ENCODE assay signal across 15 cellular contexts in genomic region chr4:150004481-150004880, GRCh38.
A peak's percentile ranks its signal among the peaks of the same experiment; 100 is the strongest.
DNase-seq lines count a peak whose midpoint lies in the region; ATAC-seq and TF ChIP-seq lines count a peak whose summit lies in the region.
"Had no signal": no experiment of that assay in that cellular context is flagged by ENCODE, and none has a peak within 500 bp of the region (broad histone marks: within the 10 kb centered on the region; RNA-seq: fewer than 3 reads in every experiment).

No MANE protein-coding gene starts in this region.

- no peak overlapping the region for H3K27ac ChIP-seq in right cardiac atrium (ENCODE audit: low read length)
- no peak overlapping the region for H3K27ac ChIP-seq in A673 (ENCODE audit: low read depth, low read length, poor library complexity, severe bottlenecking)

- intact Hi-C loops in right cardiac atrium (cut with DNase I) (loop anchor here in 2 of 4 donors (5.0 to 10.0 kb wide), 2 partner anchors 223 to 240 kb away; no protein-coding TSS in a partner anchor), A673 (cut with micrococcal nuclease; ENCODE audit: unreplicated experiment) (no loop called here)

- no peaks in the 10 kb centered on the region for H3K36me3 ChIP-seq in A673 (ENCODE audit: insufficient read depth, low read length, poor library complexity, severe bottlenecking)
- H3K36me3 ChIP-seq: Peyer's patch had no signal

- peaks cover 77% of the 10 kb centered on the region for H3K4me1 Mint-ChIP-seq in chondrocyte (ENCODE audit: low read depth)
- H3K4me1 Mint-ChIP-seq: CD14-positive monocyte, memory B cell had no signal

- H3K27ac Mint-ChIP-seq in chondrocyte (ENCODE audit: unreplicated experiment) = peak overlapping the region; percentile 94
- H3K27ac Mint-ChIP-seq: activated CD8-positive, alpha-beta T cell treated with anti-CD3 and anti-CD28 coated beads, Interleukin-2, amount 10 ng/mL, durations not matched to agents 7 days and 5 days; activated naive CD4-positive, alpha-beta T cell treated with anti-CD3 and anti-CD28 coated beads for 36 hours; CD14-positive monocyte; memory B cell had no signal

- no peak overlapping the region for H3K4me3 Mint-ChIP-seq in chondrocyte (ENCODE audit: unreplicated experiment)
- H3K4me3 Mint-ChIP-seq: activated CD8-positive, alpha-beta T cell treated with anti-CD3 and anti-CD28 coated beads, Interleukin-2, amount 10 ng/mL, durations not matched to agents 7 days and 5 days; activated naive CD4-positive, alpha-beta T cell treated with anti-CD3 and anti-CD28 coated beads for 36 hours; CD14-positive monocyte; memory B cell had no signal

- WGBS in right cardiac atrium = 14% methylated on average over 1 of the region's 1 CpG

- TF ChIP-seq CTCF in chondrocyte (IDR thresholded peaks at IDR 0.05) (no peak), A673 (conservative IDR thresholded peaks at IDR 0.05; ENCODE audit: low read depth, low read length) (no peak)

- no TSS peak for BruUV-seq in A673 (replicated peaks; lab: Mats Ljungman, UMichigan)

- H3K36me3 Mint-ChIP-seq in chondrocyte (ENCODE audit: low read depth) = no peaks in the 10 kb centered on the region
- H3K36me3 Mint-ChIP-seq: CD14-positive monocyte, memory B cell had no signal

- H3K9me3 ChIP-seq in right cardiac atrium (ENCODE audit: control insufficient read depth, low read length) = no peaks in the 10 kb centered on the region
- H3K9me3 ChIP-seq in A673 (ENCODE audit: low read depth, low read length, poor library complexity, severe bottlenecking) = no peaks in the 10 kb centered on the region
- H3K9me3 ChIP-seq: Peyer's patch had no signal

- H3K27me3 Mint-ChIP-seq in chondrocyte (ENCODE audit: low read depth) = no peaks in the 10 kb centered on the region

- H3K4me3 ChIP-seq in right cardiac atrium (ENCODE audit: low read length) = no peak overlapping the region
- no peak overlapping the region for H3K4me3 ChIP-seq in A673 (ENCODE audit: low read depth, low read length, poor library complexity, severe bottlenecking)
- H3K4me3 ChIP-seq: Peyer's patch had no signal

- CTCF ChIA-PET in A673 (lab: Charles Lee) = no interaction called here

- H3K27me3 ChIP-seq in right cardiac atrium (ENCODE audit: control insufficient read depth, insufficient read depth) (no peaks in the 10 kb centered on the region), A673 (replicated peaks; ENCODE audit: insufficient read depth, low read depth, low read length, poor library complexity) (no peaks in the 10 kb centered on the region)
- H3K27me3 ChIP-seq: Peyer's patch had no signal

- DNase-seq in H4 (ENCODE audit: low spot score) (peak; percentile 42), chondrocyte (ENCODE audit: low spot score) (no peak), right cardiac atrium (no peak), renal cortical epithelial cell (ENCODE audit: low read depth) (peak; percentile 37), mesenteric fat pad (ENCODE audit: low spot score) (no peak), NCI-H128 (lab: John Stamatoyannopoulos, UW; ENCODE audit: unreplicated experiment) (no peak), A673 (ENCODE audit: low spot score) (no peak)
- DNase-seq: activated CD8-positive, alpha-beta T cell treated with anti-CD3 and anti-CD28 coated beads, Interleukin-2, amount 10 ng/mL, durations not matched to agents 7 days and 5 days; activated naive CD4-positive, alpha-beta T cell treated with anti-CD3 and anti-CD28 coated beads for 36 hours; NCI-H1417 treated with DMSO at 0.1 percent for 48 hours; NCI-H510A treated with DMSO at 0.1 percent for 48 hours; Peyer's patch had no signal

- ATAC-seq in right cardiac atrium (peak; percentile 57 to 66), GM18867 (IDR thresholded peaks at IDR 0.05; ENCODE audit: unreplicated experiment) (no peak)
- ATAC-seq: activated CD8-positive, alpha-beta T cell treated with anti-CD3 and anti-CD28 coated beads, Interleukin-2, amount 10 ng/mL, durations not matched to agents 7 days and 5 days had no signal

- POLR2A ChIA-PET in A673 (lab: Charles Lee; ENCODE audit: low non-redundant PET) = no interaction called here

- H3K9me3 Mint-ChIP-seq in chondrocyte (ENCODE audit: low read depth) = no peaks in the 10 kb centered on the region
- H3K9me3 Mint-ChIP-seq: activated naive CD4-positive, alpha-beta T cell treated with anti-CD3 and anti-CD28 coated beads for 36 hours; CD14-positive monocyte; memory B cell had no signal

- H3K4me1 ChIP-seq in right cardiac atrium (ENCODE audit: control insufficient read depth, insufficient read depth, low read length) (peaks cover 3% of the 10 kb centered on the region), A673 (ENCODE audit: insufficient read depth, low read length, poor library complexity, severe bottlenecking) (peaks cover 33% of the 10 kb centered on the region)
- H3K4me1 ChIP-seq: Peyer's patch had no signal

Comparison
In these comparisons a context has a peak if more than half of its experiments do, and no peak if none do; other contexts are left out.
1. DNase-seq: peak in H4 (single experiment) and renal cortical epithelial cell (single experiment); none in chondrocyte (single experiment), right cardiac atrium (0 of 3), mesenteric fat pad (single experiment), NCI-H128 (single experiment) and A673 (single experiment).